8 cellular contexts compared by ENCODE assay signal in genomic region chr6:11575408-11576033, GRCh38. TPM values are rescaled to one million over a fixed set of nuclear protein-coding genes. Genes with fewer than 3 reads are reported as not detected.
DNase-seq lines count a peak whose midpoint lies in the region; ATAC-seq lines count a peak whose summit lies in the region.

No MANE protein-coding gene starts in this region.

- H3K9ac ChIP-seq in subcutaneous abdominal adipose tissue (ENCODE audit: low read length in 5 of 5), result peak overlapping the region in 1 of 5 donors; percentile 62

- H3K36me3 ChIP-seq in subcutaneous abdominal adipose tissue (ENCODE audit: control insufficient read depth in 5 of 5, insufficient read depth in 5 of 5, low read length in 5 of 5), result peaks cover 0 to 6% (median 2%) of the 10 kb centered on the region in 5 donors

- no peaks in the 10 kb centered on the region for H3K9me3 ChIP-seq in subcutaneous abdominal adipose tissue (ENCODE audit: control insufficient read depth in 5 of 5, low read length in 5 of 5)

- peaks cover 0 to 8% (median 5%) of the 10 kb centered on the region in 5 donors for H3K4me1 ChIP-seq in subcutaneous abdominal adipose tissue (ENCODE audit: control insufficient read depth in 5 of 5, insufficient read depth in 5 of 5, low read length in 5 of 5)

- ATAC-seq in GM19328 (IDR thresholded peaks at IDR 0.05; ENCODE audit: unreplicated experiment) (peak; percentile 94), HG03342 (IDR thresholded peaks at IDR 0.05; ENCODE audit: unreplicated experiment) (peak; percentile 100)

- no peak overlapping the region for H3K27ac ChIP-seq in subcutaneous abdominal adipose tissue (ENCODE audit: low read depth, low read length)

- DNase-seq in COR-L47 (lab: John Stamatoyannopoulos, UW), result peak; percentile 42
- DNase-seq in NCI-H748 treated with DMSO at 0.1 percent for 48 hours (lab: John Stamatoyannopoulos, UW), result peak; percentile 67
- DNase-seq in activated CD4-positive, alpha-beta T cell treated with anti-CD3 and anti-CD28 coated beads, Interleukin-2, amount 50 U/mL, for 1 hour, result peak; percentile 31
- peak; percentile 65 for DNase-seq in epidermal melanocyte (ENCODE audit: insufficient read length, low spot score)
- DNase-seq in mucosa of gallbladder (ENCODE audit: low spot score), result peak; percentile 68

- peak overlapping the region; percentile 45 to 58 (median 51) for H3K4me3 ChIP-seq in subcutaneous abdominal adipose tissue (ENCODE audit: low read depth in 1 of 5, low read length in 5 of 5)

- no peaks in the 10 kb centered on the region for H3K27me3 ChIP-seq in subcutaneous abdominal adipose tissue (ENCODE audit: control insufficient read depth in 5 of 5, insufficient read depth in 4 of 5, low read length in 5 of 5)

RNA-seq across cellular contexts. Expression of gene TMEM170B, which starts 38.0 kb away (rescaled TPM):
- 4.5 TPM for total RNA-seq in mucosa of gallbladder
